ENCODE assay signal across 7 cellular contexts in the genomic region with DNA sequence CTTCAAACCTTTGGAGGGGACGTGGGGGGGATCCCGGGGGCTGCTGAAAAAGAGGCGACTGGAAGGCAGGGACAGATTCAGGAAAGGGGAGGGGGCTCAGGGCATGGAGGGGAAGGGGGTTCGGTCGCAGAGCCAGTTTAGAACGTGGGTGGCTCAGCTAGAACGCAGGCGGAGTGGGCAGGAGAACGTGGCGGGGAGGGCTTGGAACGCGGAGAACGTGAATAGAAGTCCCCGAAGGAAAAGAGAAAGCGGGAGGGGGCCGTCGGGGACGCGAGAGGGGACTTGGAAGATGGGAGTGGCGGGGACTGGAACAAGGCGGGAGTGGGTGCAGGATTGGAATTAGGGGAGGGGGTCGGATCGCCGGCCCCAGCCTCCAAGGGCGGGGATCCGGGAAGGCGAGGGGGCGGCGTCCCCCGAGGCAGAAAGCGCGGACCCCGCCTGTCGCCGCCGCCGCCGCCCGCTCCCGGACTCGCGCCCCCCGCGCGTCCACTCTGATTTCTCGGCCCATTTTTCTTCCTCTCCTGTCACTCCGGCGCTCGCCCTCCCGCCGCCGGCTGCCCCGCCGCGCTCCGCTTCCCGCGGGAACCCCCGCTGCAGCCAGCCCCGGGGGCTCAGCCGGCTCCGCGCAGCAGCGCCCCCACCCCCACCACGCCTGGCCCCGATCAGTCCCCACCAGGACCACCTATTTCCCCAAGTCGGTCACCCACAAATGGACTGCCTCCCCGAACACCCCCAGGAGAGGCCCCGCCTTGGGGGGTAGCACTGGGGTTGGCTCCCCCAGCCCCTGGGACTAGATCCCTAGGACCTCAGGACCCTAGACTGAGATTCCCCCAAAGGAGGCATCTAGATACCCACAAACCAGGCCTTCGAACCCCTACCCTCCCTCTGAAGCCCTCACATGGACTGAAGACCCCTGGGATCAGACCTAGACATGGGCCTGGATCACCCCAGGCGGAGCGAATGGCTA. TPM values are rescaled to one million over a fixed set of nuclear protein-coding genes. Genes with fewer than 3 reads are reported as not detected.
A peak's percentile ranks its signal among the peaks of the same experiment; 100 is the strongest.
DNase-seq lines count a peak whose midpoint lies in the region; ATAC-seq and TF ChIP-seq lines count a peak whose summit lies in the region.

No MANE protein-coding gene starts in this region.

- H3K27me3 ChIP-seq in skeletal muscle tissue (ENCODE audit: control insufficient read depth in 3 of 3, insufficient read depth in 3 of 3, low read length in 3 of 3), result peaks cover 28 to 43% (median 42%) of the 10 kb centered on the region in 3 donors

- H3K4me1 Mint-ChIP-seq in T-cell, result peaks cover 46 to 54% (median 48%) of the 10 kb centered on the region in 3 donors

- CTCF ChIA-PET in T-cell (lab: Charles Lee), result no interaction called here

- H3K27ac Mint-ChIP-seq in T-cell, result peak overlapping the region; percentile 76 to 86

- no peak overlapping the region for H3K27ac ChIP-seq in skeletal muscle tissue (ENCODE audit: low read depth, low read length)

- H3K36me3 Mint-ChIP-seq in T-cell, result no peaks in the 10 kb centered on the region

- peaks cover 0 to 7% (median 3%) of the 10 kb centered on the region in 3 donors for H3K4me1 ChIP-seq in skeletal muscle tissue (ENCODE audit: control insufficient read depth in 3 of 3, insufficient read depth in 3 of 3, low read length in 3 of 3)

- no peaks in the 10 kb centered on the region for H3K9me3 Mint-ChIP-seq in T-cell

- DNase-seq in T-cell, result peak in 1 of 34 experiments; percentile 36
- DNase-seq in fibroblast of pulmonary artery (ENCODE audit: low read depth), result no peak
- DNase-seq in SW 1271 (lab: John Stamatoyannopoulos, UW), result no peak
- no peak for DNase-seq in NCI-H1436 treated with DMSO at 0.1 percent for 48 hours (lab: John Stamatoyannopoulos, UW)

- H3K36me3 ChIP-seq in skeletal muscle tissue (ENCODE audit: control insufficient read depth in 3 of 3, insufficient read depth in 3 of 3, low read length in 3 of 3), result no peaks in the 10 kb centered on the region

- no peaks in the 10 kb centered on the region for H3K9me3 ChIP-seq in skeletal muscle tissue (ENCODE audit: control insufficient read depth in 3 of 3, low read length in 3 of 3)

- H3K4me3 Mint-ChIP-seq in T-cell, result peak overlapping the region; percentile 77 to 87 (median 83)

- POLR2A ChIA-PET in T-cell (lab: Charles Lee), result no interaction called here

- peak; percentile 12 for TF ChIP-seq POLR2A in GM15510 (IDR thresholded peaks at IDR 0.05; ENCODE audit: borderline replicate concordance, extremely low read depth, insufficient read length)

- peak overlapping the region in 1 of 3 donors; percentile 8 for H3K9ac ChIP-seq in skeletal muscle tissue (ENCODE audit: low read depth in 1 of 3, low read length in 3 of 3)

- H3K27me3 Mint-ChIP-seq in T-cell, result peaks cover 0 to 5% of the 10 kb centered on the region in 2 donors

- ATAC-seq in T-cell (replicated peaks in 1 of 4), result no peak
- ATAC-seq in HG02870 (IDR thresholded peaks at IDR 0.05; ENCODE audit: unreplicated experiment), result no peak

- no peak for TF ChIP-seq CTCF in fibroblast of pulmonary artery (IDR thresholded peaks at IDR 0.05; ENCODE audit: low read length, missing control alignments)

- H3K4me3 ChIP-seq in fibroblast of pulmonary artery (replicated peaks; ENCODE audit: low read depth, low read length), result peak overlapping the region; percentile 46
- H3K4me3 ChIP-seq in skeletal muscle tissue (ENCODE audit: low read length in 3 of 3), result peak overlapping the region; percentile 31 to 54 (median 52)

RNA-seq across cellular contexts. Expression of a gene that starts 12.5 kb away (rescaled TPM):
- total RNA-seq in T-cell (1 to 10 TPM; 5.9 to 8.5 (median 6.3) TPM), skeletal muscle tissue (not detected)

RNA-seq across cellular contexts. Expression of a gene that starts 18.4 kb away (rescaled TPM):
- 100 to 1,000 TPM in 4 of 5 donors, 10 to 100 TPM in 1; 67.0 to 143 (median 131) TPM for total RNA-seq in T-cell
- 85.1 TPM for total RNA-seq in skeletal muscle tissue

RNA-seq across cellular contexts. Expression of a gene that starts 53.3 kb away (rescaled TPM):
- 10 to 100 TPM in 1 of 5 donors, 1 to 10 TPM in 4; 4.3 to 14.4 (median 6.3) TPM for total RNA-seq in T-cell
- not detected for total RNA-seq in skeletal muscle tissue

RNA-seq across cellular contexts. Expression of a gene that starts 57.7 kb away (rescaled TPM):
- total RNA-seq in T-cell (1,000 to 10,000 TPM; 1,130 to 1,360 (median 1,288) TPM), skeletal muscle tissue (13.6 TPM)
